17 cellular contexts compared by ENCODE assay signal in the genomic region with DNA sequence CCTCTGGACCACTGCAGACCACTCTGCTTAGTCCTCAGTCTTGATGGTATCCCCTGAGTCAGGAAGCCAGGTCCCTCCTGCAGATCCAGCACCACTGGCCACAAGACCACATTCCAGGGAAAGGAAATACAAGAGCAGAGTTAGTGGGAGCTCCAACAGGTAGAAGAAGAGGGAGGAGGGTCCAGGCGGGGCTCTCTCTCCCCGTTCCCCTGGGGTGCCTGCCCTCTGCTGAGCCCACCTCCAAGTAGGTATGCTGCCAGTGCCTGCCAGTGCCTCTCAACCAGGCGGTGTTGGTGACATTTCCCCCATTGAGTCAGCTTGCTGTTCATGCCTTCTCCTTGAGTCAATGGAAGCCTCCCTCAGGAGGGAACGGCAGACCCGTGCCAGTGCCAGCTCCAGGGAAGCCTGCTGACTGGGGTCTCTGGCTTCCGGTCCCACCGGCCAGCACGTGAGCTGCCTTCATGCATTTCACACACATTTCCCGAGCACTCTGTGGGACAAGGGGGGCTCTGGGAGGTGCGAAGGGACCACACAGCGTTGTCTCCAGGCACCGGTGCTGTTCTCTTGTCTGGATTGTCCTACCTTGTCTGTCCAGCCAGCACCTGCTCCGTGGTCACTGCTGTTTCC.
A peak's percentile ranks its signal among the peaks of the same experiment; 100 is the strongest.
DNase-seq lines count a peak whose midpoint lies in the region; ATAC-seq and TF ChIP-seq lines count a peak whose summit lies in the region.
"Had no signal": no experiment of that assay in that cellular context is flagged by ENCODE, and none has a peak within 500 bp of the region (broad histone marks: within the 10 kb centered on the region; RNA-seq: fewer than 3 reads in every experiment).

No MANE protein-coding gene starts in this region.

- H3K4me2 ChIP-seq in BLaER1 = peak overlapping the region; percentile 71

- intact Hi-C loops in stomach (cut with DNase I; ENCODE audit: low total_unique reads) = no loop called here

- H3K27me3 ChIP-seq in BLaER1 (no peaks in the 10 kb centered on the region), layer of hippocampus (ENCODE audit: control insufficient read depth, insufficient read depth, low read length) (no peaks in the 10 kb centered on the region), stomach (no peaks in the 10 kb centered on the region), SJCRH30 (no peaks in the 10 kb centered on the region)

- H3K4me3 ChIP-seq in BLaER1 (no peak overlapping the region), stomach (peak overlapping the region in 1 of 4 donors; percentile 11), SJCRH30 (no peak overlapping the region)
- H3K4me3 ChIP-seq: GM12878 had no signal

- no peaks in the 10 kb centered on the region for H4K20me1 ChIP-seq in BLaER1

- no peak for TF ChIP-seq EP300 in stomach (IDR thresholded peaks at IDR 0.05)

- H3K4me1 ChIP-seq in BLaER1 = peaks cover 64% of the 10 kb centered on the region
- H3K4me1 ChIP-seq in stomach = peaks cover 0 to 45% (median 25%) of the 10 kb centered on the region in 4 donors
- no peaks in the 10 kb centered on the region for H3K4me1 ChIP-seq in SJCRH30

- 80 to 89% (median 87%) methylated on average over 13 of the region's 13 CpGs for WGBS in stomach, 5 donors

- TF ChIP-seq CTCF in stomach (IDR thresholded peaks at IDR 0.05) = no peak

- H3K9me3 ChIP-seq in BLaER1 = no peaks in the 10 kb centered on the region
- no peaks in the 10 kb centered on the region for H3K9me3 ChIP-seq in stomach
- no peaks in the 10 kb centered on the region for H3K9me3 ChIP-seq in SJCRH30 (replicated peaks)

- no peaks in the 10 kb centered on the region for H3K36me3 ChIP-seq in BLaER1
- H3K36me3 ChIP-seq in stomach = no peaks in the 10 kb centered on the region
- H3K36me3 ChIP-seq in SJCRH30 = no peaks in the 10 kb centered on the region

- H3K9ac ChIP-seq in BLaER1 = no peak overlapping the region

- DNase-seq in stomach (no peak), SJCRH30 (no peak), NOMO-1 treated with dmso at 0.1 percent for 144 hours (lab: John Stamatoyannopoulos, UW; ENCODE audit: unreplicated experiment) (no peak), foreskin melanocyte (no peak)
- DNase-seq: GDM1, KG1, NCI-H1048, NCI-H1436 treated with DMSO at 0.1 percent for 48 hours, NCI-H2081 treated with DMSO at 0.1 percent for 48 hours, NCI-H510A, NCI-H82 had no signal

- H3K27ac ChIP-seq in BLaER1 (no peak overlapping the region), angular gyrus (ENCODE audit: low read depth, low read length) (peak overlapping the region; percentile 98), layer of hippocampus (ENCODE audit: low read depth, low read length) (peak overlapping the region; percentile 98), stomach (peak overlapping the region in 3 of 5 donors; percentile 32 to 90 (median 34)), SJCRH30 (no peak overlapping the region)

- ATAC-seq in HG03354 (IDR thresholded peaks at IDR 0.05; ENCODE audit: poor library complexity, severe bottlenecking, unreplicated experiment) = no peak
- ATAC-seq: GM12878, Panc1 had no signal

- TF ChIP-seq POLR2A in stomach (IDR thresholded peaks at IDR 0.05) = no peak

Comparison
In these comparisons a context has a peak if more than half of its experiments do, and no peak if none do; other contexts are left out.
1. H3K27ac ChIP-seq: peak in angular gyrus (single experiment), layer of hippocampus (single experiment) and stomach (3 of 5); none in BLaER1 (single experiment) and SJCRH30 (single experiment).